ENCODE assay signal across 16 cellular contexts in the genomic region with DNA sequence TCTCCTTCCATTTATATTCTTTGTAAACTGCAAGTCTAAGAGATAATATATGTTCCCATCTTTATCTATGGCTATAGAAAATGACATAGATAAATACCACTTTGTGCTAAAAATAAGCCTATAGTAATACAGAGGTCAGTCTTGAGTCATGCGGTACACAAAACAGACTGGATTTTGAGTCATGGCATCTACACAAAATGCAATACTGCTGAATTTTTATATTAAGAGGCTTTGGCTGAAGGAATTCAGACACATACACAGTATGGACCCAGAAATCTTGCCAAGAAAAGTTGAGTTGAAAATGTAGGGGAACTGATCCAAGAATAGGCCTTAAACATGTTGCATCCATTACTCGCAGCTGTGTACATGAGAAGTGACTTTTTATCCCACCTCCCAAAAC.
"Had no signal": no experiment of that assay in that cellular context is flagged by ENCODE, and none has a peak within 500 bp of the region (broad histone marks: within the 10 kb centered on the region; RNA-seq: fewer than 3 reads in every experiment).

No MANE protein-coding gene starts in this region.

- FAIRE-seq: frontal cortex, keratinocyte had no signal

- H3K4me3 ChIP-seq: coronary artery, heart left ventricle, left lung, sigmoid colon, upper lobe of left lung had no signal

- H3K4me3 Mint-ChIP-seq: activated naive CD8-positive, alpha-beta T cell had no signal

- H3K4me1 ChIP-seq: heart left ventricle, left lung, sigmoid colon, upper lobe of left lung had no signal

- ATAC-seq: activated CD4-positive, CD25-positive, alpha-beta regulatory T cell treated with anti-CD3 and anti-CD28 coated beads, Interleukin-2, amount 50 U/mL, for 24 hours; heart left ventricle; left lung; stimulated activated naive CD8-positive, alpha-beta T cell treated with anti-CD3 and anti-CD28 coated beads, Interleukin-15, Interleukin-2, amounts not matched to agents 100 U/mL and 50 U/mL, for 24 hours had no signal

- H3K27ac Mint-ChIP-seq: activated naive CD8-positive, alpha-beta T cell had no signal

- H3K27me3 Mint-ChIP-seq: activated naive CD8-positive, alpha-beta T cell had no signal

- H3K9me3 ChIP-seq: heart left ventricle, left lung, sigmoid colon, upper lobe of left lung had no signal

- DNase-seq: activated effector memory CD4-positive, alpha-beta T cell treated with anti-CD3 and anti-CD28 coated beads, Interleukin-2, amount 50 U/mL, for 16 hours; activated T-cell treated with anti-CD3 and anti-CD28 coated beads, Interleukin-2, amount 50 U/mL, for 1 hour; anterior cingulate cortex; effector memory CD4-positive, alpha-beta T cell; heart left ventricle; left lung; mesenchymal stem cell; sigmoid colon; stimulated activated CD4-positive, alpha-beta T cell treated with anti-CD3 and anti-CD28 coated beads, Interleukin-2, amount 100 ng/mL, for 48 hours; stimulated activated naive CD8-positive, alpha-beta T cell treated with anti-CD3 and anti-CD28 coated beads, Interleukin-15, Interleukin-2, amounts not matched to agents 100 U/mL and 50 U/mL, for 24 hours; upper lobe of left lung had no signal

- H3K36me3 ChIP-seq: heart left ventricle, left lung, sigmoid colon, upper lobe of left lung had no signal

- H3K27me3 ChIP-seq: heart left ventricle, left lung, sigmoid colon, upper lobe of left lung had no signal
